Comparison of ENCODE assay signal across 17 cellular contexts in the genomic region with DNA sequence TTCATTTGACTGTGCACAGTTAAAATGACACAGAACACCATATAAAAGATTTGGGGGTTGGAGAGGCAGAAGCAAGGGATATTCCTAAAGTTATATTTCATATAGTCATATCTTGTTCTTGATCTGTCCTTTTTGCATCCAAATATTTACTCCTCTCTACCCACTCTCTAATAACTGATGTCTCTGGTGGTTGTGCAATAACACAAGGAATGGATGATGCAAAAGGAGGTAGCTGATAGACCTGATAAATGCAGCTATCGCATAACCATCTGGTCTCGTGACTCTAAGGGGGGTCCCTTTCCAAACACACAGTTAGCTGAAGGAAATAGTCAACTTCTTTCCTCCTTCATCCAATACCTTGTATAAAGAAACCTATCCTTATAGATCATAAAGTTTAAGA.
DNase-seq lines count a peak whose midpoint lies in the region; FAIRE-seq and TF ChIP-seq lines count a peak whose summit lies in the region.
"Had no signal": no experiment of that assay in that cellular context is flagged by ENCODE, and none has a peak within 500 bp of the region (broad histone marks: within the 10 kb centered on the region; RNA-seq: fewer than 3 reads in every experiment).

No MANE protein-coding gene starts in this region.

- no peak overlapping the region for H3K27ac Mint-ChIP-seq in CD8-positive, alpha-beta memory T cell
- H3K27ac Mint-ChIP-seq: CD14-positive monocyte; CD8-positive, alpha-beta T cell had no signal

- FAIRE-seq in H54 (lab: Jason Lieb, UNC), result peak; percentile 80
- peak; percentile 30 for FAIRE-seq in urothelium cell line (lab: Jason Lieb, UNC)
- FAIRE-seq: GM12878 had no signal

- no peak overlapping the region for H3K4me3 ChIP-seq in fibroblast of villous mesenchyme (ENCODE audit: low read depth, low read length)
- H3K4me3 ChIP-seq in CD8-positive, alpha-beta memory T cell (ENCODE audit: low read length), result no peak overlapping the region
- H3K4me3 ChIP-seq: BLaER1, GM12878 had no signal

- no peaks in the 10 kb centered on the region for H3K27me3 ChIP-seq in CD8-positive, alpha-beta memory T cell (ENCODE audit: insufficient read depth, low read length, poor library complexity, severe bottlenecking)
- H3K27me3 ChIP-seq: BLaER1 had no signal

- no peaks in the 10 kb centered on the region for H3K27me3 Mint-ChIP-seq in CD8-positive, alpha-beta memory T cell

- no peaks in the 10 kb centered on the region for H3K4me1 Mint-ChIP-seq in CD8-positive, alpha-beta memory T cell
- H3K4me1 Mint-ChIP-seq: CD14-positive monocyte had no signal

- CTCF ChIA-PET in CD8-positive, alpha-beta memory T cell (lab: Charles Lee), result no interaction called here

- no peak overlapping the region for H3K27ac ChIP-seq in CD8-positive, alpha-beta memory T cell (ENCODE audit: low read depth, low read length)
- H3K27ac ChIP-seq: BLaER1 had no signal

- H3K9me3 ChIP-seq in CD8-positive, alpha-beta memory T cell (ENCODE audit: low read length), result no peaks in the 10 kb centered on the region
- H3K9me3 ChIP-seq: BLaER1 had no signal

- POLR2A ChIA-PET in CD8-positive, alpha-beta memory T cell (lab: Charles Lee), result no interaction called here

- H3K9me3 Mint-ChIP-seq in CD8-positive, alpha-beta memory T cell, result peaks cover 0 to 14% (median 0%) of the 10 kb centered on the region in 5 donors

- H3K36me3 Mint-ChIP-seq in CD8-positive, alpha-beta memory T cell, result no peaks in the 10 kb centered on the region
- H3K36me3 Mint-ChIP-seq: CD14-positive monocyte; CD8-positive, alpha-beta T cell had no signal

- no peak for TF ChIP-seq POLR2A in H54 (IDR thresholded peaks at IDR 0.05; ENCODE audit: low read depth, low read length)

- H3K4me3 Mint-ChIP-seq in CD8-positive, alpha-beta memory T cell, result no peak overlapping the region
- H3K4me3 Mint-ChIP-seq: CD14-positive monocyte; CD8-positive, alpha-beta T cell had no signal

- DNase-seq in H54 (ENCODE audit: insufficient read length, low spot score) (no peak), NCI-H69 (lab: John Stamatoyannopoulos, UW) (peak; percentile 34), fibroblast of villous mesenchyme (ENCODE audit: low read depth) (peak; percentile 51), urothelium cell line (ENCODE audit: low spot score) (no peak), SIG-M5 (lab: John Stamatoyannopoulos, UW) (no peak), activated T-cell treated with anti-CD3 and anti-CD28 coated beads for 4 hours (no peak)
- DNase-seq in CD8-positive, alpha-beta memory T cell, result no peak
- DNase-seq: 8988T; CD8-positive, alpha-beta T cell; COR-L47; DMS 273 treated with DMSO at 0.1 percent for 48 hours; DMS53; DND-41; EL had no signal

- no peak for TF ChIP-seq CTCF in fibroblast of villous mesenchyme (IDR thresholded peaks at IDR 0.05; ENCODE audit: insufficient read depth, low read depth, low read length)

- H3K36me3 ChIP-seq in CD8-positive, alpha-beta memory T cell (ENCODE audit: insufficient read depth, low read length), result no peaks in the 10 kb centered on the region
- H3K36me3 ChIP-seq: BLaER1 had no signal

- no peaks in the 10 kb centered on the region for H3K4me1 ChIP-seq in CD8-positive, alpha-beta memory T cell (ENCODE audit: insufficient read depth, low read length)
- H3K4me1 ChIP-seq: BLaER1 had no signal

Comparison
In these comparisons a context has a peak if more than half of its experiments do, and no peak if none do; other contexts are left out.
1. DNase-seq: peak in NCI-H69 (single experiment) and fibroblast of villous mesenchyme (single experiment); none in H54 (single experiment), urothelium cell line (single experiment), SIG-M5 (single experiment), CD8-positive, alpha-beta memory T cell (0 of 5) and activated T-cell treated with anti-CD3 and anti-CD28 coated beads for 4 hours (single experiment).